21 cellular contexts compared by ENCODE assay signal in genomic region chr17:76755285-76755684, GRCh38.
"Had no signal": no experiment of that assay in that cellular context is flagged by ENCODE, and none has a peak within 500 bp of the region (broad histone marks: within the 10 kb centered on the region; RNA-seq: fewer than 3 reads in every experiment).

No MANE protein-coding gene starts in this region.

- H2AFZ ChIP-seq: parathyroid adenoma had no signal

- H3K79me2 ChIP-seq: parathyroid adenoma had no signal

- H3K9ac ChIP-seq: parathyroid adenoma had no signal

- H3K27me3 ChIP-seq: breast epithelium, esophagus muscularis mucosa, foreskin keratinocyte, heart right ventricle, spleen, suprapubic skin, tibial artery had no signal

- ATAC-seq: activated CD4-positive, alpha-beta T cell treated with anti-CD3 and anti-CD28 coated beads for 36 hours; foreskin keratinocyte; psoas muscle had no signal

- H3K4me1 ChIP-seq: breast epithelium, esophagus muscularis mucosa, psoas muscle, tibial artery had no signal

- H3K36me3 ChIP-seq: breast epithelium had no signal

- H3K4me3 ChIP-seq: breast epithelium, esophagus muscularis mucosa, heart right ventricle, psoas muscle, spleen, suprapubic skin, tibial artery had no signal

- H3K9me3 ChIP-seq: breast epithelium, esophagus muscularis mucosa, heart right ventricle, psoas muscle, spleen, suprapubic skin, tibial artery had no signal

- H3K27ac ChIP-seq: esophagus muscularis mucosa, foreskin keratinocyte, parathyroid adenoma, psoas muscle, suprapubic skin, tibial artery had no signal

- DNase-seq: activated CD4-positive, alpha-beta T cell treated with anti-CD3 and anti-CD28 coated beads for 36 hours; activated CD4-positive, CD25-positive, alpha-beta regulatory T cell; activated CD8-positive, alpha-beta memory T cell treated with anti-CD3 and anti-CD28 coated beads for 24 hours; activated effector memory CD4-positive, alpha-beta T cell treated with anti-CD3 and anti-CD28 coated beads, Interleukin-2, amount 50 U/mL, for 16 hours; activated naive CD4-positive, alpha-beta T cell treated with anti-CD3 and anti-CD28 coated beads, Interleukin-2, amount 50 U/mL, for 16 hours; dermis blood vessel endothelial cell; effector CD4-positive, alpha-beta T cell; foreskin keratinocyte; heart right ventricle; kidney glomerular epithelial cell; mammary epithelial cell; nucleus accumbens; psoas muscle; spleen; stimulated activated naive CD4-positive, alpha-beta T cell; T-helper 2 cell; tibial artery had no signal
